Comparison of ENCODE assay signal across 9 cellular contexts in genomic region chr9:98575379-98576346, GRCh38.
DNase-seq lines count a peak whose midpoint lies in the region; ATAC-seq, FAIRE-seq and TF ChIP-seq lines count a peak whose summit lies in the region.
"Had no signal": no experiment of that assay in that cellular context is flagged by ENCODE, and none has a peak within 500 bp of the region (broad histone marks: within the 10 kb centered on the region; RNA-seq: fewer than 3 reads in every experiment).

No MANE protein-coding gene starts in this region.

- no peaks in the 10 kb centered on the region for H3K9me3 Mint-ChIP-seq in activated T-cell treated with anti-CD3 and anti-CD28 coated beads, Interleukin-2, amount 50 U/mL, for 72 hours

- TF ChIP-seq POLR2A in prostate gland (IDR thresholded peaks at IDR 0.05) = no peak

- ATAC-seq in GM18498 (IDR thresholded peaks at IDR 0.05; ENCODE audit: unreplicated experiment) (peak; percentile 84), GM21529 (IDR thresholded peaks at IDR 0.05; ENCODE audit: unreplicated experiment) (peak; percentile 88)
- ATAC-seq in activated T-cell treated with anti-CD3 and anti-CD28 coated beads, Interleukin-2, amount 50 U/mL, for 72 hours (replicated peaks in 1 of 2) = peak; percentile 80 to 86

- intact Hi-C loops in prostate gland (cut with DNase I) = no loop called here

- H3K4me1 ChIP-seq in prostate gland (replicated peaks) = no peaks in the 10 kb centered on the region

- H3K27ac ChIP-seq in HL-60 (replicated peaks) (no peak overlapping the region), prostate gland (no peak overlapping the region)
- H3K27ac ChIP-seq: VCaP had no signal

- H3K27me3 ChIP-seq in HL-60 (ENCODE audit: insufficient read depth, poor library complexity, severe bottlenecking) (peaks cover 17% of the 10 kb centered on the region), prostate gland (replicated peaks; ENCODE audit: insufficient read depth) (no peaks in the 10 kb centered on the region)

- 65% methylated on average over 13 of the region's 13 CpGs for WGBS in prostate gland

- H3K36me3 Mint-ChIP-seq in activated T-cell treated with anti-CD3 and anti-CD28 coated beads, Interleukin-2, amount 50 U/mL, for 72 hours (ENCODE audit: insufficient read depth in 2 of 2) = no peaks in the 10 kb centered on the region

- DNase-seq in HL-60 (ENCODE audit: low read depth in 1 of 2, low spot score in 1 of 2) (peak; percentile 89 to 90), skeletal muscle cell (ENCODE audit: low read depth) (peak; percentile 35), frontal cortex (ENCODE audit: low spot score in 2 of 2) (no peak), HEK293T (ENCODE audit: extremely low spot score) (no peak), prostate gland (ENCODE audit: low spot score) (no peak)
- peak; percentile 48 to 50 for DNase-seq in activated T-cell treated with anti-CD3 and anti-CD28 coated beads, Interleukin-2, amount 50 U/mL, for 72 hours

- peak overlapping the region; percentile 38 for H3K27ac Mint-ChIP-seq in activated T-cell treated with anti-CD3 and anti-CD28 coated beads, Interleukin-2, amount 50 U/mL, for 72 hours

- peak overlapping the region; percentile 9 to 42 for H3K4me3 Mint-ChIP-seq in activated T-cell treated with anti-CD3 and anti-CD28 coated beads, Interleukin-2, amount 50 U/mL, for 72 hours

- H3K4me3 ChIP-seq in HL-60 (replicated peaks; ENCODE audit: insufficient read depth, low read length) = no peak overlapping the region
- no peak overlapping the region for H3K4me3 ChIP-seq in skeletal muscle cell (ENCODE audit: low read depth, low read length)
- no peak overlapping the region for H3K4me3 ChIP-seq in prostate gland

- no peaks in the 10 kb centered on the region for H3K9me3 ChIP-seq in prostate gland

- H3K4me1 Mint-ChIP-seq in activated T-cell treated with anti-CD3 and anti-CD28 coated beads, Interleukin-2, amount 50 U/mL, for 72 hours (ENCODE audit: low read depth) = peaks cover 17% of the 10 kb centered on the region

- H3K27me3 Mint-ChIP-seq in activated T-cell treated with anti-CD3 and anti-CD28 coated beads, Interleukin-2, amount 50 U/mL, for 72 hours (ENCODE audit: low read depth) = peaks cover 52% of the 10 kb centered on the region

- POLR2A ChIA-PET in HEK293T (lab: Yijun Ruan, JAX) = no interaction called here

- CTCF ChIA-PET in HEK293T (lab: Yijun Ruan, JAX) = interaction anchor here (0.7 kb wide), 1 partner anchor 281 kb away, joined by 3 read pairs; no protein-coding TSS in a partner anchor

- FAIRE-seq in frontal cortex (lab: Jason Lieb, UNC) = no peak

- TF ChIP-seq CTCF in HL-60 (IDR thresholded peaks at IDR 0.05; ENCODE audit: insufficient read depth, low read length) = no peak
- TF ChIP-seq CTCF in prostate gland (IDR thresholded peaks at IDR 0.05) = no peak

- H3K36me3 ChIP-seq in prostate gland = no peaks in the 10 kb centered on the region

TF ChIP-seq in HEK293T, 16 proteins besides CTCF, POLR2A, EP300 and RAD21:
- no peak for TF ChIP-seq LEF1 (IDR thresholded peaks at IDR 0.05; ENCODE audit: borderline replicate concordance)
- no peak for TF ChIP-seq FOXA1 (IDR thresholded peaks at IDR 0.05)
- TF ChIP-seq ARNT (IDR thresholded peaks at IDR 0.05) = no peak
- no peak for TF ChIP-seq NFRKB (IDR thresholded peaks at IDR 0.05)
- TF ChIP-seq FOXM1 (IDR thresholded peaks at IDR 0.05; ENCODE audit: borderline replicate concordance) = no peak
- TF ChIP-seq BHLHE40 (IDR thresholded peaks at IDR 0.05; ENCODE audit: borderline replicate concordance) = no peak
- TF ChIP-seq, protein P1, sequence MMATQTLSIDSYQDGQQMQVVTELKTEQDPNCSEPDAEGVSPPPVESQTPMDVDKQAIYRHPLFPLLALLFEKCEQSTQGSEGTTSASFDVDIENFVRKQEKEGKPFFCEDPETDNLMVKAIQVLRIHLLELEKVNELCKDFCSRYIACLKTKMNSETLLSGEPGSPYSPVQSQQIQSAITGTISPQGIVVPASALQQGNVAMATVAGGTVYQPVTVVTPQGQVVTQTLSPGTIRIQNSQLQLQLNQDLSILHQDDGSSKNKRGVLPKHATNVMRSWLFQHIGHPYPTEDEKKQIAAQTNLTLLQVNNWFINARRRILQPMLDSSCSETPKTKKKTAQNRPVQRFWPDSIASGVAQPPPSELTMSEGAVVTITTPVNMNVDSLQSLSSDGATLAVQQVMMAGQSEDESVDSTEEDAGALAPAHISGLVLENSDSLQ (IDR thresholded peaks at IDR 0.05) = no peak
- TF ChIP-seq SUZ12 (IDR thresholded peaks at IDR 0.05) = no peak
- TF ChIP-seq FOXK2 (IDR thresholded peaks at IDR 0.05) = no peak
- no peak for TF ChIP-seq ELF4 (IDR thresholded peaks at IDR 0.05)
- TF ChIP-seq L3MBTL2 (conservative IDR thresholded peaks at IDR 0.05) = no peak
- no peak for TF ChIP-seq HDGF (IDR thresholded peaks at IDR 0.05; ENCODE audit: borderline replicate concordance)
- TF ChIP-seq SP1 (IDR thresholded peaks at IDR 0.05) = no peak
- no peak for TF ChIP-seq CTBP1 (IDR thresholded peaks at IDR 0.05; ENCODE audit: borderline replicate concordance)
- TF ChIP-seq ZNF384 (IDR thresholded peaks at IDR 0.05) = no peak
- TF ChIP-seq TARDBP (IDR thresholded peaks at IDR 0.05) = no peak

Comparison
In these comparisons a context has a peak if more than half of its experiments do, and no peak if none do; other contexts are left out.
1. DNase-seq: peak in HL-60 (2 of 2), activated T-cell treated with anti-CD3 and anti-CD28 coated beads, Interleukin-2, amount 50 U/mL, for 72 hours (2 of 2) and skeletal muscle cell (single experiment); none in frontal cortex (0 of 2), HEK293T (single experiment) and prostate gland (single experiment).
2. Peak in every context shown above with its lines, with median percentiles within 50 percentile points of each other: ATAC-seq.